ENCODE assay signal across 8 cellular contexts in the genomic region with DNA sequence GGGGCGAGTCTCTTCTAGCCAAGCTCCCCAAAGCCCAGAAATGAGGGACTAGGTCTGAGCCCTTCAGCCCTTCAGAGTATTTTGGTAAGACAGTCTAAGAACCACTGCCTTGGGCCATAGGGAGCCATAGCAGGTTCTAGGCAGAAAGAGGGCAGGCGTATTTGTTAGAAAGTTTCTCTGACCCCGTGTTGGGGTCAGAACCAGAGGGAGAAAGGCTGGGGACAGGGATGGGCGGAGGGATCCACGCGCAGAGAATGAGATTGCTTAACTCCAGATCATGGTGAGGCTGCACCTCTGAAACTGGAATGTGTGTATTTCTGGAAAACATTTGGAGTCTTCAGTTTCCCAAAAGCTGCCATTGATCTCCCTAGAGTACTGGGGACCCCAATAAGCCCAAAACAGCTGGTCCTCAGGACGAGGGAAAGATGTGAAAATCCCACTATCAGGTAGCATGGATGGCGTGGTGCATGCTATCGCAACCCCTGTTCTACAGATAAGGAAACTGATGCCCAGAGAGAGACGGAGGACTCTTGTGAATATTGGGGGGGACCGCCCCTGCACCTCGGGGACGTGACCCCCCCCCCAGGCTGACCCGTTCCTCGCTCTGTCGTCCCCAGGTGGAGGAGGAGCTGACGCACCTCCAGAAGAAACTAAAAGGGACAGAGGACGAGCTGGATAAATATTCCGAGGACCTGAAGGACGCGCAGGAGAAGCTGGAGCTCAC. TPM values are rescaled to one million over a fixed set of nuclear protein-coding genes. Genes with fewer than 3 reads are reported as not detected.
DNase-seq lines count a peak whose midpoint lies in the region; ATAC-seq and TF ChIP-seq lines count a peak whose summit lies in the region.

No MANE protein-coding gene starts in this region.

- H3K27ac ChIP-seq in RWPE2 (ENCODE audit: poor library complexity, severe bottlenecking) = peak overlapping the region; percentile 99
- peak overlapping the region; percentile 97 to 100 (median 100) for H3K27ac ChIP-seq in esophagus muscularis mucosa (replicated peaks in 1 of 4)
- H3K27ac ChIP-seq in prostate gland = peak overlapping the region; percentile 100

- TF ChIP-seq EP300 in esophagus muscularis mucosa (IDR thresholded peaks at IDR 0.05) = no peak

- ATAC-seq in RWPE2 (ENCODE audit: low read depth) = no peak; the same call in 2 of the 3 replicates
- ATAC-seq in HG02610 (IDR thresholded peaks at IDR 0.05; ENCODE audit: unreplicated experiment) = no peak
- no peak for ATAC-seq in GM21447 (IDR thresholded peaks at IDR 0.05; ENCODE audit: unreplicated experiment)

- peak; percentile 20 for DNase-seq in GM10266 (ENCODE audit: extremely low spot score)
- no peak for DNase-seq in RWPE2 (ENCODE audit: low spot score)
- no peak for DNase-seq in esophagus muscularis mucosa (ENCODE audit: extremely low spot score)
- no peak for DNase-seq in prostate gland (ENCODE audit: low spot score)
- DNase-seq in globus pallidus (ENCODE audit: low spot score) = no peak
- no peak for DNase-seq in SIG-M5 (lab: John Stamatoyannopoulos, UW)

- H3K36me3 ChIP-seq in RWPE2 (ENCODE audit: low read depth) (peaks cover 51% of the 10 kb centered on the region), esophagus muscularis mucosa (peaks cover 0 to 6% (median under 1%) of the 10 kb centered on the region in 4 donors), prostate gland (no peaks in the 10 kb centered on the region)

- H3K4me3 ChIP-seq in RWPE2 (ENCODE audit: severe bottlenecking) (peak overlapping the region; percentile 96), esophagus muscularis mucosa (peak overlapping the region; percentile 73 to 100 (median 99)), prostate gland (peak overlapping the region; percentile 94)

- peaks cover 25% of the 10 kb centered on the region for H3K4me1 ChIP-seq in RWPE2 (ENCODE audit: insufficient read depth, poor library complexity, severe bottlenecking)
- peaks cover 42 to 86% (median 82%) of the 10 kb centered on the region in 4 donors for H3K4me1 ChIP-seq in esophagus muscularis mucosa
- peaks cover 7% of the 10 kb centered on the region for H3K4me1 ChIP-seq in prostate gland (replicated peaks)

- H3K9me3 ChIP-seq in RWPE2 (ENCODE audit: severe bottlenecking) (no peaks in the 10 kb centered on the region), esophagus muscularis mucosa (peaks cover 0 to 5% (median 0%) of the 10 kb centered on the region in 4 donors), prostate gland (no peaks in the 10 kb centered on the region)

- TF ChIP-seq POLR2A in esophagus muscularis mucosa (IDR thresholded peaks at IDR 0.05; ENCODE audit: low read depth) = peak; percentile 83
- no peak for TF ChIP-seq POLR2A in prostate gland (IDR thresholded peaks at IDR 0.05)

- intact Hi-C loops in esophagus muscularis mucosa (cut with DNase I) = no loop called here
- intact Hi-C loops in prostate gland (cut with DNase I) = loop anchor here (5.0 kb wide), 1 partner anchor 37 kb away; a partner anchor contains a TSS

- 34% methylated on average over 19 of the region's 21 CpGs for WGBS in esophagus muscularis mucosa
- 33% methylated on average over 21 of the region's 21 CpGs for WGBS in prostate gland

- TF ChIP-seq CTCF in GM10266 (IDR thresholded peaks at IDR 0.05; ENCODE audit: control insufficient read depth, insufficient read depth, low read depth, missing control alignments) (no peak), RWPE2 (IDR thresholded peaks at IDR 0.05; ENCODE audit: poor library complexity, severe bottlenecking) (no peak), esophagus muscularis mucosa (IDR thresholded peaks at IDR 0.05) (no peak), prostate gland (IDR thresholded peaks at IDR 0.05) (no peak)

- H3K27me3 ChIP-seq in RWPE2 (ENCODE audit: insufficient read depth, poor library complexity, severe bottlenecking) (no peaks in the 10 kb centered on the region), esophagus muscularis mucosa (peaks cover 0 to 5% (median 0%) of the 10 kb centered on the region in 4 donors), prostate gland (replicated peaks; ENCODE audit: insufficient read depth) (no peaks in the 10 kb centered on the region)

RNA-seq across cellular contexts. Expression of a gene that starts 0.7 kb away (rescaled TPM):
- total RNA-seq in esophagus muscularis mucosa (100 to 1,000 TPM; 378 to 445 (median 414) TPM), prostate gland (100 to 1,000 TPM; 379 TPM)

RNA-seq across cellular contexts. Expression of a gene that starts 36.1 kb away (rescaled TPM):
- total RNA-seq in esophagus muscularis mucosa = 10 to 100 TPM; 37.9 to 56.4 (median 42.9) TPM
- 10 to 100 TPM; 67.8 to 70.5 TPM for total RNA-seq in prostate gland
